In the genomic region with DNA sequence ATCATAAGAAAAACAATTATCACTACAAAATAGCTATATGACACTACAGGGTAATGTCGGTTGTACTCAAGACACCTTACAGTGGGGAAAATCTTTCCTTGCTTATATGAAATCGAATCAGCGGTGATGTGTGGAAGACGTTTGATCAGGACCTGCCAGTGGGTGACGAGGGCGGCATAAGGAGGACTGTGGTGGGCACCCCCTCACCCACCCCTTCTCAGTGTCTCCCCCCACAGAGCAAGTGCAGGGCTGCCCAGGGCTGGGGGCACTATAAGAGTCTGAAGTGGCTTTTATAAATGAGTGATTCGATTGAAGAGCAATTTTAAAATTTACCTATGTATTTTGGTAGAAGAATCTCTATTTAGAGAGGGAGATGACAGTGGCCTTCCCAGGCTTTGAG, we compare ENCODE assay signal across 19 cellular contexts. TPM values are rescaled to one million over a fixed set of nuclear protein-coding genes. Genes with fewer than 3 reads are reported as not detected.
DNase-seq lines count a peak whose midpoint lies in the region; ATAC-seq, FAIRE-seq and TF ChIP-seq lines count a peak whose summit lies in the region.
"Had no signal": no experiment of that assay in that cellular context is flagged by ENCODE, and none has a peak within 500 bp of the region (broad histone marks: within the 10 kb centered on the region; RNA-seq: fewer than 3 reads in every experiment).

No MANE protein-coding gene starts in this region.

- peaks cover 9 to 20% of the 10 kb centered on the region in 2 donors for H3K9me3 ChIP-seq in right atrium auricular region
- peaks cover 3 to 6% of the 10 kb centered on the region in 2 donors for H3K9me3 ChIP-seq in kidney (ENCODE audit: control insufficient read depth in 1 of 2, low read length in 2 of 2)
- H3K9me3 ChIP-seq in smooth muscle cell (replicated peaks; ENCODE audit: low read depth), result peaks cover 16% of the 10 kb centered on the region

- H2AFZ ChIP-seq in smooth muscle cell (ENCODE audit: low read depth), result no peak overlapping the region

- no peaks in the 10 kb centered on the region for H4K20me1 ChIP-seq in smooth muscle cell (ENCODE audit: low read depth)
- H4K20me1 ChIP-seq: BLaER1 treated with 17β-estradiol and CSF1 and Interleukin-3, amounts not matched to agents 10 nM and 100 nM had no signal

- H3F3A ChIP-seq in smooth muscle cell (ENCODE audit: low read depth), result no peaks in the 10 kb centered on the region

- 95% methylated on average over 7 of the region's 7 CpGs for WGBS in smooth muscle cell (ENCODE audit: low lambda C conversion rate)

- DNase-seq in Right ventricle myocardium superior, result peak; percentile 5
- DNase-seq in right atrium auricular region (ENCODE audit: low spot score), result no peak
- DNase-seq in kidney, result peak; percentile 46
- DNase-seq in sciatic nerve (ENCODE audit: low spot score), result peak; percentile 17
- DNase-seq in substantia nigra (lab: John Stamatoyannopoulos, UW), result no peak
- DNase-seq in smooth muscle cell (lab: John Stamatoyannopoulos, UW; ENCODE audit: unreplicated experiment), result no peak
- DNase-seq: GOT3, Karpas-422, NCI-H1417 treated with DMSO at 0.1 percent for 48 hours, NCI-H187 treated with DMSO at 0.1 percent for 48 hours, NCI-H526 had no signal

- H3K9ac ChIP-seq in kidney (ENCODE audit: low read length in 2 of 2) (no peak overlapping the region), smooth muscle cell (ENCODE audit: low read depth) (no peak overlapping the region)
- H3K9ac ChIP-seq: BLaER1 treated with 17β-estradiol and CSF1 and Interleukin-3, amounts not matched to agents 10 nM and 100 nM had no signal

- H3K36me3 ChIP-seq in right atrium auricular region (no peaks in the 10 kb centered on the region), kidney (ENCODE audit: control insufficient read depth in 1 of 2, insufficient read depth in 2 of 2, low read length in 2 of 2) (no peaks in the 10 kb centered on the region), smooth muscle cell (ENCODE audit: low read depth) (no peaks in the 10 kb centered on the region)

- intact Hi-C loops in Right ventricle myocardium superior (cut with DNase I) (no loop called here), kidney (cut with DNase I) (no loop called here), sciatic nerve (cut with DNase I) (no loop called here)

- no peak overlapping the region for H3K4me2 ChIP-seq in smooth muscle cell
- H3K4me2 ChIP-seq: BLaER1 treated with 17β-estradiol and CSF1 and Interleukin-3, amounts not matched to agents 10 nM and 100 nM had no signal

- H3K27me3 ChIP-seq in right atrium auricular region, result no peaks in the 10 kb centered on the region
- no peaks in the 10 kb centered on the region for H3K27me3 ChIP-seq in smooth muscle cell (ENCODE audit: low read depth)
- H3K27me3 ChIP-seq: BLaER1 treated with 17β-estradiol and CSF1 and Interleukin-3, amounts not matched to agents 10 nM and 100 nM had no signal

- no peak for TF ChIP-seq CTCF in right atrium auricular region (IDR thresholded peaks at IDR 0.05)
- no peak for TF ChIP-seq CTCF in kidney (IDR thresholded peaks at IDR 0.05; ENCODE audit: borderline replicate concordance, extremely low read depth, insufficient read depth)
- no peak for TF ChIP-seq CTCF in smooth muscle cell (IDR thresholded peaks at IDR 0.05; ENCODE audit: borderline replicate concordance, insufficient read depth, poor library complexity, severe bottlenecking)

- ATAC-seq in Right ventricle myocardium superior (ENCODE audit: poor library complexity) (no peak), sciatic nerve (no peak), HG03520 (IDR thresholded peaks at IDR 0.05; ENCODE audit: unreplicated experiment) (no peak)
- ATAC-seq: HCT116 had no signal

- H3K79me2 ChIP-seq in smooth muscle cell (ENCODE audit: low read depth), result no peaks in the 10 kb centered on the region

- H3K4me3 ChIP-seq in right atrium auricular region (no peak overlapping the region), kidney (ENCODE audit: low read length in 2 of 2) (no peak overlapping the region), smooth muscle cell (no peak overlapping the region)
- H3K4me3 ChIP-seq: BLaER1 treated with 17β-estradiol and CSF1 and Interleukin-3, amounts not matched to agents 10 nM and 100 nM had no signal

- no peak overlapping the region for H3K27ac ChIP-seq in right atrium auricular region
- no peak overlapping the region for H3K27ac ChIP-seq in kidney (ENCODE audit: low read depth in 2 of 2, low read length in 2 of 2)
- H3K27ac ChIP-seq in substantia nigra (ENCODE audit: low read depth, low read length, poor library complexity, severe bottlenecking), result no peak overlapping the region
- no peak overlapping the region for H3K27ac ChIP-seq in smooth muscle cell (ENCODE audit: low read depth)
- H3K27ac ChIP-seq: BLaER1 treated with 17β-estradiol and CSF1 and Interleukin-3, amounts not matched to agents 10 nM and 100 nM had no signal

- FAIRE-seq in kidney (lab: Jason Lieb, UNC), result no peak
- FAIRE-seq: D721Med, GM12892 had no signal

- H3K4me1 ChIP-seq in right atrium auricular region, result no peaks in the 10 kb centered on the region
- no peaks in the 10 kb centered on the region for H3K4me1 ChIP-seq in kidney (ENCODE audit: control insufficient read depth in 1 of 2, insufficient read depth in 1 of 2, low read depth in 1 of 2, low read length in 2 of 2)
- no peaks in the 10 kb centered on the region for H3K4me1 ChIP-seq in smooth muscle cell (ENCODE audit: low read depth)
- H3K4me1 ChIP-seq: BLaER1 treated with 17β-estradiol and CSF1 and Interleukin-3, amounts not matched to agents 10 nM and 100 nM had no signal

RNA-seq across cellular contexts. Expression of gene CRYAA, which starts 35.8 kb away (rescaled TPM):
- total RNA-seq in Right ventricle myocardium superior, result not detected
- not detected for total RNA-seq in right atrium auricular region
- total RNA-seq in kidney, result not detected
- 28.6 TPM for polyA plus RNA-seq in kidney (ENCODE audit: insufficient read depth, low read depth, low replicate concordance)
- not detected for total RNA-seq in sciatic nerve
- not detected in 2 replicates for total RNA-seq in smooth muscle cell
- polyA plus RNA-seq in smooth muscle cell, result not detected in 2 replicates
- total RNA-seq: A673, MCF 10A had no signal
- polyA plus RNA-seq: IgD-negative memory B cell had no signal

Comparison
In these comparisons a context has a peak if more than half of its experiments do, and no peak if none do; other contexts are left out.
1. DNase-seq: peak in Right ventricle myocardium superior (single experiment), kidney (single experiment) and sciatic nerve (single experiment); none in right atrium auricular region (single experiment), substantia nigra (0 of 49) and smooth muscle cell (single experiment).